In genomic region chr19:6570754-6571153, GRCh38 we compare ENCODE assay signal across 36 cellular contexts. TPM values are rescaled to one million over a fixed set of nuclear protein-coding genes. Genes with fewer than 3 reads are reported as not detected.
DNase-seq lines count a peak whose midpoint lies in the region; ATAC-seq, FAIRE-seq and TF ChIP-seq lines count a peak whose summit lies in the region.
"Had no signal": no experiment of that assay in that cellular context is flagged by ENCODE, and none has a peak within 500 bp of the region (broad histone marks: within the 10 kb centered on the region; RNA-seq: fewer than 3 reads in every experiment).

No MANE protein-coding gene starts in this region.

- peaks cover 24% of the 10 kb centered on the region for H3K27me3 ChIP-seq in osteoblast (ENCODE audit: insufficient read depth, low read length)
- H3K27me3 ChIP-seq: BE2C; BLaER1; BLaER1 treated with 17β-estradiol and CSF1 and Interleukin-3, amounts not matched to agents 10 nM and 100 nM had no signal

- H3K27ac ChIP-seq in A549 (no peak overlapping the region), HEK293 (ENCODE audit: extremely low read depth, low read depth, low read length) (no peak overlapping the region), osteoblast (ENCODE audit: low read depth, low read length) (no peak overlapping the region)
- H3K27ac ChIP-seq: 22Rv1; BLaER1; BLaER1 treated with 17β-estradiol and CSF1 and Interleukin-3, amounts not matched to agents 10 nM and 100 nM; C4-2B had no signal

- no peak for ATAC-seq in A549
- no peak for ATAC-seq in GM21423 (IDR thresholded peaks at IDR 0.05; ENCODE audit: unreplicated experiment)
- ATAC-seq: CD8-positive, alpha-beta T cell had no signal

- WGBS in A549 (ENCODE audit: missing lambda C conversion rate) = 37% methylated on average over 3 of the region's 3 CpGs

- no peaks in the 10 kb centered on the region for H3K79me2 ChIP-seq in osteoblast (ENCODE audit: insufficient read depth, low read length)

- POLR2A ChIA-PET in A549 (lab: Yijun Ruan, JAX) (interaction anchor here (1.1 kb wide), 1 partner anchor 40 kb away, joined by 3 read pairs; the partner anchor contains the start of gene TNFSF9), HEK293 (lab: Yijun Ruan, JAX) (no interaction called here)

- no peak overlapping the region for H2AFZ ChIP-seq in osteoblast (ENCODE audit: low read length)

- TF ChIP-seq EP300 in A549 (IDR thresholded peaks at IDR 0.05) = no peak
- no peak for TF ChIP-seq EP300 in Ishikawa (IDR thresholded peaks at IDR 0.05; ENCODE audit: borderline replicate concordance)

- no peak for DNase-seq in A549 (ENCODE audit: low read depth in 1 of 2, low spot score in 1 of 2)
- DNase-seq in osteoblast (ENCODE audit: insufficient read length, low spot score, missing footprints) = no peak
- no peak for DNase-seq in NK-92 treated with Interleukin-12 subunit alpha and Interleukin-12 subunit beta, amount 100 ng/mL, for 24 hours (lab: John Stamatoyannopoulos, UW)
- DNase-seq: 8988T; ACHN; AML-193; BE2C; C1 segment of cervical spinal cord; Caco-2; Calu3; CD4-positive, alpha-beta memory T cell; CD4-positive, alpha-beta T cell; CD4-positive, CD25-positive, alpha-beta regulatory T cell; CD8-positive, alpha-beta memory T cell; CD8-positive, alpha-beta T cell; COR-L47; DMS 273 treated with DMSO at 0.1 percent for 48 hours; DMS153; DMS53; DMS79; DMS79 treated with DMSO at 0.1 percent for 48 hours; DND-41; EL had no signal

- no peak for TF ChIP-seq POLR2A in A549 (IDR thresholded peaks at IDR 0.05; ENCODE audit: low read length)

- TF ChIP-seq RAD21 in A549 (conservative IDR thresholded peaks at IDR 0.05 in 1 of 2, IDR thresholded peaks at IDR 0.05 in 1 of 2) (no peak), Ishikawa (IDR thresholded peaks at IDR 0.05; ENCODE audit: low read depth) (no peak)

- H3K4me3 ChIP-seq in A549 = no peak overlapping the region
- H3K4me3 ChIP-seq in HEK293 (ENCODE audit: low read depth, low read length) = no peak overlapping the region
- no peak overlapping the region for H3K4me3 ChIP-seq in osteoblast (ENCODE audit: insufficient read depth, low read length)
- H3K4me3 ChIP-seq: BLaER1; BLaER1 treated with 17β-estradiol and CSF1 and Interleukin-3, amounts not matched to agents 10 nM and 100 nM had no signal

- CTCF ChIA-PET in A549 (lab: Yijun Ruan, JAX) = interaction anchor here (0.6 to 2.0 kb wide), 3 partner anchors 9 to 63 kb away, joined by 3 to 4 read pairs (median 4); no protein-coding TSS in a partner anchor
- CTCF ChIA-PET in HEK293 (lab: Yijun Ruan, JAX) = interaction anchor here (0.7 kb wide), 1 partner anchor 52 kb away, joined by 3 read pairs; no protein-coding TSS in a partner anchor

- no peak overlapping the region for H3K4me2 ChIP-seq in A549
- no peak overlapping the region for H3K4me2 ChIP-seq in osteoblast (ENCODE audit: insufficient read depth, low read length)
- H3K4me2 ChIP-seq: BLaER1 had no signal

- H4K20me1 ChIP-seq in osteoblast (ENCODE audit: insufficient read depth, low read length) = no peaks in the 10 kb centered on the region
- H4K20me1 ChIP-seq: BLaER1; BLaER1 treated with 17β-estradiol and CSF1 and Interleukin-3, amounts not matched to agents 10 nM and 100 nM had no signal

- no peaks in the 10 kb centered on the region for H3K36me3 ChIP-seq in HEK293 (ENCODE audit: control insufficient read depth in 2 of 2, insufficient read depth in 1 of 2, low read length in 2 of 2)
- H3K36me3 ChIP-seq in osteoblast (ENCODE audit: insufficient read depth, low read length) = no peaks in the 10 kb centered on the region
- H3K36me3 ChIP-seq: BE2C; BLaER1; BLaER1 treated with 17β-estradiol and CSF1 and Interleukin-3, amounts not matched to agents 10 nM and 100 nM had no signal

- FAIRE-seq in A549 (lab: Jason Lieb, UNC) = no peak
- FAIRE-seq: A204.1, D721Med had no signal

- peaks cover 16% of the 10 kb centered on the region for H3K4me1 ChIP-seq in A549
- H3K4me1 ChIP-seq in HEK293 (ENCODE audit: control insufficient read depth, insufficient read depth, low read length) = no peaks in the 10 kb centered on the region
- no peaks in the 10 kb centered on the region for H3K4me1 ChIP-seq in osteoblast (ENCODE audit: insufficient read depth, low read length)
- H3K4me1 ChIP-seq: BE2C had no signal

- peaks cover 12% of the 10 kb centered on the region; the same call in 2 of the 3 replicates for H3K9me3 ChIP-seq in A549
- no peaks in the 10 kb centered on the region for H3K9me3 ChIP-seq in HEK293 (ENCODE audit: control insufficient read depth, insufficient read depth, low read depth, low read length)
- no peaks in the 10 kb centered on the region for H3K9me3 ChIP-seq in osteoblast (ENCODE audit: low read depth, low read length)
- H3K9me3 ChIP-seq: BE2C had no signal

- no peak for TF ChIP-seq CTCF in A549 (IDR thresholded peaks at IDR 0.05)
- TF ChIP-seq CTCF in HEK293 (tag by site-specific recombination; IDR thresholded peaks at IDR 0.05) = no peak
- TF ChIP-seq CTCF in osteoblast (IDR thresholded peaks at IDR 0.05; ENCODE audit: extremely low read depth, low read depth, low read length) = no peak

TF ChIP-seq in A549, 52 proteins besides CTCF, POLR2A, EP300 and RAD21 (continues in another document):
- TF ChIP-seq EHMT2 (IDR thresholded peaks at IDR 0.05; ENCODE audit: low read depth) (no peak), PBX3 (IDR thresholded peaks at IDR 0.05) (no peak), JUNB (IDR thresholded peaks at IDR 0.05) (no peak)

TF ChIP-seq in HEK293, 187 proteins besides CTCF, POLR2A, EP300 and RAD21:
- no peak for TF ChIP-seq ZNF561 (tag by site-specific recombination; IDR thresholded peaks at IDR 0.05; ENCODE audit: borderline replicate concordance)
- TF ChIP-seq, protein P1, sequence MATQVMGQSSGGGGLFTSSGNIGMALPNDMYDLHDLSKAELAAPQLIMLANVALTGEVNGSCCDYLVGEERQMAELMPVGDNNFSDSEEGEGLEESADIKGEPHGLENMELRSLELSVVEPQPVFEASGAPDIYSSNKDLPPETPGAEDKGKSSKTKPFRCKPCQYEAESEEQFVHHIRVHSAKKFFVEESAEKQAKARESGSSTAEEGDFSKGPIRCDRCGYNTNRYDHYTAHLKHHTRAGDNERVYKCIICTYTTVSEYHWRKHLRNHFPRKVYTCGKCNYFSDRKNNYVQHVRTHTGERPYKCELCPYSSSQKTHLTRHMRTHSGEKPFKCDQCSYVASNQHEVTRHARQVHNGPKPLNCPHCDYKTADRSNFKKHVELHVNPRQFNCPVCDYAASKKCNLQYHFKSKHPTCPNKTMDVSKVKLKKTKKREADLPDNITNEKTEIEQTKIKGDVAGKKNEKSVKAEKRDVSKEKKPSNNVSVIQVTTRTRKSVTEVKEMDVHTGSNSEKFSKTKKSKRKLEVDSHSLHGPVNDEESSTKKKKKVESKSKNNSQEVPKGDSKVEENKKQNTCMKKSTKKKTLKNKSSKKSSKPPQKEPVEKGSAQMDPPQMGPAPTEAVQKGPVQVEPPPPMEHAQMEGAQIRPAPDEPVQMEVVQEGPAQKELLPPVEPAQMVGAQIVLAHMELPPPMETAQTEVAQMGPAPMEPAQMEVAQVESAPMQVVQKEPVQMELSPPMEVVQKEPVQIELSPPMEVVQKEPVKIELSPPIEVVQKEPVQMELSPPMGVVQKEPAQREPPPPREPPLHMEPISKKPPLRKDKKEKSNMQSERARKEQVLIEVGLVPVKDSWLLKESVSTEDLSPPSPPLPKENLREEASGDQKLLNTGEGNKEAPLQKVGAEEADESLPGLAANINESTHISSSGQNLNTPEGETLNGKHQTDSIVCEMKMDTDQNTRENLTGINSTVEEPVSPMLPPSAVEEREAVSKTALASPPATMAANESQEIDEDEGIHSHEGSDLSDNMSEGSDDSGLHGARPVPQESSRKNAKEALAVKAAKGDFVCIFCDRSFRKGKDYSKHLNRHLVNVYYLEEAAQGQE (tag by site-specific recombination; IDR thresholded peaks at IDR 0.05) = peak; percentile 74

TF ChIP-seq in Ishikawa, 13 proteins besides CTCF, POLR2A, EP300 and RAD21:
- TF ChIP-seq, protein P1 (IDR thresholded peaks at IDR 0.05; ENCODE audit: low read depth) = peak; percentile 58
- no peak for TF ChIP-seq TCF12 (IDR thresholded peaks at IDR 0.05; ENCODE audit: low read depth)

RNA-seq across cellular contexts. Expression of gene CD70, which starts 20.2 kb away (rescaled TPM):
- 7.7 and 10.0 TPM in 2 replicates for polyA plus RNA-seq in A549 (2011; rRNA removed)
- 19.2 and 29.9 TPM in 2 replicates for polyA plus RNA-seq in A549 (2012; cell fraction: cytosol; rRNA removed)
- polyA plus RNA-seq in A549 (2012; cell fraction: nucleus; rRNA removed) = 27.0 and 38.1 TPM in 2 replicates
- 25.0 to 43.3 TPM (median 35.7 TPM) in 3 replicates for polyA plus RNA-seq in A549 (2017; fragmentation: RNase III; extraction: RNeasy Plus Mini Kit Qiagen cat#74134 plus additional on column Dnase treatment)
- 4.9 and 5.6 TPM in 2 replicates for polyA minus RNA-seq in A549 (2011; rRNA and poly(A)+ RNA removed)
- 0.29 TPM in 1 of 2 replicates, not detected in the other for total RNA-seq in osteoblast
- total RNA-seq: Caco-2; CD4-positive, alpha-beta T cell had no signal
- polyA plus RNA-seq: AG04450, BJ, CD14-positive monocyte had no signal

RNA-seq across cellular contexts. Expression of gene TNFSF9, which starts 39.9 kb away (rescaled TPM):
- 5.4 and 6.3 TPM in 2 replicates for polyA plus RNA-seq in A549 (2011; rRNA removed)
- polyA plus RNA-seq in A549 (2012; cell fraction: cytosol; rRNA removed) = 7.6 and 11.7 TPM in 2 replicates
- polyA plus RNA-seq in A549 (2012; cell fraction: nucleus; rRNA removed) = 10.4 and 15.2 TPM in 2 replicates
- 11.1 to 16.7 TPM (median 15.9 TPM) in 3 replicates for polyA plus RNA-seq in A549 (2017; fragmentation: RNase III; extraction: RNeasy Plus Mini Kit Qiagen cat#74134 plus additional on column Dnase treatment)
- polyA minus RNA-seq in A549 (2011; rRNA and poly(A)+ RNA removed) = 1.9 and 2.6 TPM in 2 replicates
- 12.7 and 16.6 TPM in 2 replicates for total RNA-seq in osteoblast
- total RNA-seq: A172 had no signal
